In genomic region chr17:798246-798645, GRCh38 we compare ENCODE assay signal across 15 cellular contexts.
A peak's percentile ranks its signal among the peaks of the same experiment; 100 is the strongest.
DNase-seq lines count a peak whose midpoint lies in the region; ATAC-seq lines count a peak whose summit lies in the region.
"Had no signal": no experiment of that assay in that cellular context is flagged by ENCODE, and none has a peak within 500 bp of the region (broad histone marks: within the 10 kb centered on the region; RNA-seq: fewer than 3 reads in every experiment).

No MANE protein-coding gene starts in this region.

- ATAC-seq in GM21423 (IDR thresholded peaks at IDR 0.05; ENCODE audit: unreplicated experiment): no peak
- ATAC-seq: HepG2, SK-N-SH treated with all-trans-retinoic acid at 6 μM for 48 hours had no signal

- DNase-seq in NCI-H1105 treated with DMSO at 0.1 percent for 48 hours (lab: John Stamatoyannopoulos, UW) (peak; percentile 2), NCI-H1105 (lab: John Stamatoyannopoulos, UW) (no peak), NCI-H1092 (lab: John Stamatoyannopoulos, UW) (peak; percentile 18), NCI-H2171 treated with DMSO at 0.1 percent for 48 hours (lab: John Stamatoyannopoulos, UW) (peak; percentile 87), posterior cingulate gyrus (peak in 6 of 10 donors; percentile 39 to 84 (median 62)), Kasumi-1 (lab: John Stamatoyannopoulos, UW) (no peak), NCI-H1436 (lab: John Stamatoyannopoulos, UW) (no peak)
- DNase-seq: GOT3, HFFc6, NCI-H146, NCI-H226, Peyer's patch had no signal

- intact Hi-C loops in posterior cingulate gyrus (cut with DNase I): loop anchor here (5.0 kb wide), 1 partner anchor 259 kb away; no protein-coding TSS in a partner anchor

Comparison
In these comparisons a context has a peak if more than half of its experiments do, and no peak if none do; other contexts are left out.
1. DNase-seq: peak in NCI-H1105 treated with DMSO at 0.1 percent for 48 hours (single experiment), NCI-H1092 (single experiment), NCI-H2171 treated with DMSO at 0.1 percent for 48 hours (single experiment) and posterior cingulate gyrus (6 of 10); none in NCI-H1105 (single experiment), Kasumi-1 (0 of 2) and NCI-H1436 (single experiment).